ENCODE assay signal across 22 cellular contexts in the genomic region with DNA sequence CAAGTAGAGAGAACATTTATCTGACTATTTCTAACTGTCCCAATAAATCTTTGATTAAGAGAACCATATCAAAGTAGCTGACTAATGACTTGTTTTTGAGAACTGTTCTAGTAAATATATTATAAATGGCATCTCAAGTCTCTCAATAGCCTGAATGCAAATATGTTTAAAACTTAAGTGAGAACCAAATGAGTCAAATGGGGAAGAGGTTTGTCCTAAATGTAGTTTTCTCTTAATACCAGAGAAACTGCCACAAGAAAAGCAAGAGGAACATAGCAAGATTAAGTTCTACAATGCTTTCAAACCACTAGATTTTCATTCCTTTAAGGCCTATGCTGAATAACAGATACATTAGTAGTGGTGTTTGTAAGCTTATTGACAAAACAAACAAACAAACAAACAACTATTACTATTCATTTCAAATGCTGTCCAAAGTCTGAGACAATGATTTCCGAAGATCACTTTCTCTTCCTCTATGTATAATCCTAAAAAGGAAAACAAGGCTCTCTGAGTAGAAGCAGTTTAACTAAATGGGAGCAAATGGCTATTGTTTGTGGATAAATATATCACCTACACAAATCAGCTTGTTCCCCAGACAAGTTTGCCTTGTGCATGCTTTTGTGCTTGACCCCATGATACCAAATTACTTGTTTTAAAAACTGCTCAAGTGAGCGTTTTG.
DNase-seq lines count a peak whose midpoint lies in the region; ATAC-seq and TF ChIP-seq lines count a peak whose summit lies in the region.
"Had no signal": no experiment of that assay in that cellular context is flagged by ENCODE, and none has a peak within 500 bp of the region (broad histone marks: within the 10 kb centered on the region; RNA-seq: fewer than 3 reads in every experiment).

No MANE protein-coding gene starts in this region.

- no peaks in the 10 kb centered on the region for H3K79me2 ChIP-seq in PC-3 (ENCODE audit: low read length)

- ATAC-seq in GM19035 (IDR thresholded peaks at IDR 0.05; ENCODE audit: unreplicated experiment) (peak; percentile 83), HG02588 (IDR thresholded peaks at IDR 0.05; ENCODE audit: unreplicated experiment) (peak; percentile 75), HG03280 (IDR thresholded peaks at IDR 0.05; ENCODE audit: unreplicated experiment) (peak; percentile 55), GM21423 (IDR thresholded peaks at IDR 0.05; ENCODE audit: unreplicated experiment) (no peak), PC-3 (no peak)
- ATAC-seq: effector memory CD8-positive, alpha-beta T cell; left lobe of liver; SK-N-SH treated with all-trans-retinoic acid at 6 μM for 48 hours; stimulated activated naive CD8-positive, alpha-beta T cell treated with anti-CD3 and anti-CD28 coated beads, Interleukin-15, amount 100 ng/mL, for 72 hours; WTC11 had no signal

- H4K20me1 ChIP-seq in PC-3 (ENCODE audit: low read length), result no peaks in the 10 kb centered on the region

- H3F3A ChIP-seq in PC-3 (ENCODE audit: low read length, unreplicated experiment), result no peaks in the 10 kb centered on the region

- H3K4me2 ChIP-seq in PC-3 (ENCODE audit: low read length), result no peak overlapping the region

- intact Hi-C loops in PC-3 (cut with micrococcal nuclease), result no loop called here
- intact Hi-C loops in lower leg skin (cut with DNase I; ENCODE audit: low total_unique reads), result no loop called here

- no peak overlapping the region for H3K4me3 ChIP-seq in GM12865 (ENCODE audit: low read depth, low read length)
- H3K4me3 ChIP-seq in PC-3 (ENCODE audit: low read length), result no peak overlapping the region
- no peak overlapping the region for H3K4me3 ChIP-seq in lower leg skin (ENCODE audit: low read depth, poor library complexity, severe bottlenecking)

- 94 to 95% methylated on average over 2 of the region's 2 CpGs for WGBS in lower leg skin, 2 donors

- no peaks in the 10 kb centered on the region for H3K4me1 ChIP-seq in PC-3 (ENCODE audit: insufficient read depth, low read length)

- DNase-seq in GM12865 (ENCODE audit: low read depth) (peak; percentile 29), activated T-cell treated with anti-CD3 and anti-CD28 coated beads for 4 hours (no peak), PC-3 (no peak), lower leg skin (ENCODE audit: low spot score in 2 of 2) (no peak)
- DNase-seq: 8988T; activated CD4-positive, alpha-beta memory T cell treated with anti-CD3 and anti-CD28 coated beads for 36 hours; activated T-cell treated with anti-CD3 and anti-CD28 coated beads, Interleukin-2, amount 50 U/mL, for 48 hours; effector memory CD8-positive, alpha-beta T cell; HFFc6; NCI-H2081; NCI-H446 treated with DMSO at 0.1 percent for 48 hours; RPMI8226; stimulated activated CD4-positive, alpha-beta T cell treated with anti-CD3 and anti-CD28 coated beads, Interleukin-2, amount 100 ng/mL, for 24 hours; stimulated activated naive CD8-positive, alpha-beta T cell treated with anti-CD3 and anti-CD28 coated beads, Interleukin-15, amount 100 ng/mL, for 72 hours; trophoblast cell had no signal

- no peaks in the 10 kb centered on the region for H3K27me3 ChIP-seq in PC-3 (ENCODE audit: low read length)

- H2AFZ ChIP-seq in PC-3 (ENCODE audit: low read length), result no peak overlapping the region

- POLR2A ChIA-PET in PC-3 (lab: Charles Lee; ENCODE audit: unreplicated experiment), result no interaction called here

- no TSS peak for BruUV-seq in PC-3 (replicated peaks; lab: Mats Ljungman, UMichigan)

- TF ChIP-seq POLR2A in lower leg skin (IDR thresholded peaks at IDR 0.05), result no peak

- no peaks in the 10 kb centered on the region for H3K36me3 ChIP-seq in PC-3 (ENCODE audit: low read depth, low read length)

- H3K9me3 ChIP-seq in PC-3 (ENCODE audit: low read length), result no peaks in the 10 kb centered on the region

- H3K27ac ChIP-seq in PC-3 (ENCODE audit: low read length), result no peak overlapping the region

- H3K9me2 ChIP-seq in PC-3 (replicated peaks; ENCODE audit: low read length), result no peaks in the 10 kb centered on the region

- no peak overlapping the region for H3K9ac ChIP-seq in PC-3 (ENCODE audit: low read length)

- CTCF ChIA-PET in PC-3 (lab: Charles Lee), result no interaction called here

- no peak for TF ChIP-seq CTCF in GM12865 (IDR thresholded peaks at IDR 0.05; ENCODE audit: insufficient read depth, low read depth, low read length, missing control alignments)
- TF ChIP-seq CTCF in PC-3 (conservative IDR thresholded peaks at IDR 0.05; ENCODE audit: low read depth, low read length), result no peak
- TF ChIP-seq CTCF in lower leg skin (IDR thresholded peaks at IDR 0.05), result no peak

Comparison
In these comparisons a context has a peak if more than half of its experiments do, and no peak if none do; other contexts are left out.
1. ATAC-seq: peak in GM19035 (single experiment), HG02588 (single experiment) and HG03280 (single experiment); none in GM21423 (single experiment) and PC-3 (single experiment).